Comparison of ENCODE assay signal across 8 cellular contexts in genomic region chr9:72364679-72365524, GRCh38. TPM values are rescaled to one million over a fixed set of nuclear protein-coding genes. Genes with fewer than 3 reads are reported as not detected.
A peak's percentile ranks its signal among the peaks of the same experiment; 100 is the strongest.
DNase-seq lines count a peak whose midpoint lies in the region; ATAC-seq and TF ChIP-seq lines count a peak whose summit lies in the region.

Gene ZFAND5 (minus strand): TSS chr9:72365208. CDS start chr9:72360778, 4,430 bp downstream.

- H3K18ac ChIP-seq in H9 (ENCODE audit: insufficient read length, low read depth, low read length): peak within 1 kb of the TSS; percentile 97

- H2BK120ac ChIP-seq in H9 (ENCODE audit: low read depth, low read length, poor library complexity, severe bottlenecking): peak within 1 kb of the TSS; percentile 3

- H4K91ac ChIP-seq in H9 (ENCODE audit: insufficient read length, low read depth, low read length): peak within 1 kb of the TSS; percentile 70

- WGBS in H9 (ENCODE audit: extremely low coverage, insufficient read length, low lambda C conversion rate): no CpG with 5 or more reads among the region's 110 CpGs

- H4K8ac ChIP-seq in H9 (replicated peaks; ENCODE audit: insufficient read length, low read depth, low read length): peak within 1 kb of the TSS; percentile 56

- peaks cover 35 to 38% of the 10 kb centered on the region in 2 experiments for H3K4me1 Mint-ChIP-seq in H9
- peaks cover 40% of the 10 kb centered on the region for H3K4me1 Mint-ChIP-seq in neural progenitor cell

- peaks cover 36% of the 10 kb centered on the region for H3K36me3 ChIP-seq in MG63
- peaks cover 4% of the 10 kb centered on the region for H3K36me3 ChIP-seq in neural progenitor cell

- H4K20me1 ChIP-seq in H9 (ENCODE audit: control insufficient read depth, insufficient read depth, insufficient read length): no peaks in the 10 kb centered on the region
- peaks cover 41% of the 10 kb centered on the region for H4K20me1 ChIP-seq in neural progenitor cell (ENCODE audit: low read depth)

- no peak within 1 kb of the TSS for H3K23ac ChIP-seq in H9 (ENCODE audit: insufficient read length, low read depth, low read length)

- H3K4me3 ChIP-seq in MG63 (peak within 1 kb of the TSS; percentile 65), neural progenitor cell (peak within 1 kb of the TSS; percentile 93)

- peak within 1 kb of the TSS; percentile 99 for H3K9ac ChIP-seq in H9 (ENCODE audit: extremely low read depth, insufficient read length, low read length)
- peak within 1 kb of the TSS; percentile 93 for H3K9ac ChIP-seq in neural progenitor cell

- H2AFZ ChIP-seq in H9 (ENCODE audit: low read length): no peak within 1 kb of the TSS
- peak within 1 kb of the TSS; percentile 89 for H2AFZ ChIP-seq in neural progenitor cell (replicated peaks)

- no peaks in the 10 kb centered on the region for H3K79me1 ChIP-seq in H9 (ENCODE audit: insufficient read depth, low read depth, low read length, poor library complexity, severe bottlenecking)

- in situ Hi-C loops in G401 (cut with HindIII; ENCODE audit: low sequenced_read_pairs): no loop called here

- H3F3A ChIP-seq in neural progenitor cell (ENCODE audit: low read depth): peaks cover 9% of the 10 kb centered on the region

- H3K36me3 Mint-ChIP-seq in H9 (ENCODE audit: insufficient read depth in 1 of 3, low read depth in 3 of 3) (peaks cover 21 to 41% (median 40%) of the 10 kb centered on the region in 3 experiments), neural progenitor cell (peaks cover 23% of the 10 kb centered on the region)

- peak within 1 kb of the TSS; percentile 95 for H3K14ac ChIP-seq in H9 (ENCODE audit: insufficient read depth, low read length)

- H3K27ac Mint-ChIP-seq in H9 (peak within 1 kb of the TSS; percentile 97 to 100 (median 99)), neural progenitor cell (peak within 1 kb of the TSS; percentile 100)

- no peak within 1 kb of the TSS; the same call in 1 of the 2 replicates for H2BK15ac ChIP-seq in H9 (ENCODE audit: low read depth, low read length)

- H3K27me3 Mint-ChIP-seq in H9 (ENCODE audit: low read depth) (no peaks in the 10 kb centered on the region), neural progenitor cell (ENCODE audit: insufficient read depth, low read depth) (peaks cover 4% of the 10 kb centered on the region)

- peak; percentile 99 for DNase-seq in G401 (ENCODE audit: low spot score)
- DNase-seq in H9: peak; percentile 97
- peak; percentile 97 for DNase-seq in MG63
- DNase-seq in SIG-M5 treated with dmso at 0.1 percent for 504 hours (lab: John Stamatoyannopoulos, UW; ENCODE audit: unreplicated experiment): peak; percentile 95
- DNase-seq in activated gamma-delta T cell treated with anti-CD3 and anti-CD28 coated beads, Interleukin-2, amount 50 U/mL, for 16 hours (ENCODE audit: low read depth): peak; percentile 91
- peak; percentile 88 to 93 for DNase-seq in foreskin keratinocyte
- DNase-seq in neural progenitor cell (ENCODE audit: low spot score): peak; percentile 99
- DNase-seq in stromal cell of bone marrow (ENCODE audit: low read depth): peak; percentile 98

- peaks cover 13% of the 10 kb centered on the region for H3K23me2 ChIP-seq in H9 (ENCODE audit: insufficient read length, low read depth, low read length, poor library complexity, severe bottlenecking)

- peak within 1 kb of the TSS; percentile 79 for H3T11ph ChIP-seq in H9 (ENCODE audit: low read length)

- peak within 1 kb of the TSS; percentile 84 for H3K4me2 ChIP-seq in H9 (ENCODE audit: insufficient read depth, insufficient read length, low read length)
- H3K4me2 ChIP-seq in neural progenitor cell: peak within 1 kb of the TSS; percentile 94

- no peak for TF ChIP-seq CTCF in H9 (conservative IDR thresholded peaks at IDR 0.05)
- peak; percentile 47 for TF ChIP-seq CTCF in foreskin keratinocyte (conservative IDR thresholded peaks at IDR 0.05)
- TF ChIP-seq CTCF in neural progenitor cell (IDR thresholded peaks at IDR 0.05): no peak

- H3K27ac ChIP-seq in H9 (ENCODE audit: insufficient read length, low read depth, low read length) (peak within 1 kb of the TSS; percentile 92), foreskin keratinocyte (peak within 1 kb of the TSS; percentile 99), neural progenitor cell (peak within 1 kb of the TSS; percentile 88)

- H3K4me3 Mint-ChIP-seq in H9 (peak within 1 kb of the TSS; percentile 85 to 95), neural progenitor cell (peak within 1 kb of the TSS; percentile 97)

- peak within 1 kb of the TSS; percentile 76 for H2BK12ac ChIP-seq in H9 (ENCODE audit: insufficient read length, low read depth, low read length)

- peaks cover 2% of the 10 kb centered on the region in 2 experiments; a peak in 1 of 5 replicates for H3K9me3 Mint-ChIP-seq in H9
- H3K9me3 Mint-ChIP-seq in neural progenitor cell: peaks cover 2% of the 10 kb centered on the region

- peak within 1 kb of the TSS; percentile 44 for H2BK5ac ChIP-seq in H9 (ENCODE audit: insufficient read length, low read length)

- H3K27me3 ChIP-seq in H9 (ENCODE audit: insufficient read depth, low read length) (no peaks in the 10 kb centered on the region), MG63 (no peaks in the 10 kb centered on the region), foreskin keratinocyte (no peaks in the 10 kb centered on the region), neural progenitor cell (peaks cover 10% of the 10 kb centered on the region)

- H3K56ac ChIP-seq in H9 (ENCODE audit: insufficient read length, low read depth, low read length): no peak within 1 kb of the TSS

- H2BK20ac ChIP-seq in H9 (ENCODE audit: low read depth, low read length, poor library complexity, severe bottlenecking): no peak within 1 kb of the TSS

- peak; percentile 93 for ATAC-seq in foreskin keratinocyte

- H3K4me1 ChIP-seq in H9 (ENCODE audit: insufficient read depth, low read length) (no peaks in the 10 kb centered on the region), foreskin keratinocyte (peaks cover 12% of the 10 kb centered on the region), neural progenitor cell (peaks cover 27% of the 10 kb centered on the region)

- peak within 1 kb of the TSS; percentile 96 for H3K4ac ChIP-seq in H9 (ENCODE audit: low read depth, low read length)

- no peaks in the 10 kb centered on the region for H3K9me3 ChIP-seq in H9 (ENCODE audit: control insufficient read depth, low read depth, low read length)
- H3K9me3 ChIP-seq in MG63: no peaks in the 10 kb centered on the region
- H3K9me3 ChIP-seq in neural progenitor cell (ENCODE audit: low read depth): no peaks in the 10 kb centered on the region

- H3K79me2 ChIP-seq in H9 (ENCODE audit: insufficient read depth, low read length): peaks cover 45% of the 10 kb centered on the region
- H3K79me2 ChIP-seq in neural progenitor cell (ENCODE audit: low read depth): peaks cover 51% of the 10 kb centered on the region

- H4K5ac ChIP-seq in H9 (ENCODE audit: insufficient read length, low read depth, low read length): peak within 1 kb of the TSS; percentile 79

- H2AK5ac ChIP-seq in H9 (ENCODE audit: insufficient read length, low read length): no peak within 1 kb of the TSS

RNA-seq across cellular contexts. Expression of gene ZFAND5, which starts in this region (rescaled TPM):
- total RNA-seq in G401 (2014; rRNA removed; shearing (Covaris generic)): 67.8 and 103 TPM in 2 replicates
- total RNA-seq in H9 (2021) (293 and 304 TPM in 2 replicates), foreskin keratinocyte (63.3 and 91.5 TPM in 2 replicates), neural progenitor cell (ENCODE audit: low replicate concordance) (119 and 162 TPM in 2 replicates)
- 44.2 and 79.3 TPM in 2 replicates for total RNA-seq in MG63 (2014; rRNA removed; shearing (Covaris generic); ENCODE audit: low replicate concordance)
- polyA plus RNA-seq in foreskin keratinocyte: 33.6 and 41.8 TPM in 2 replicates

Comparison
In these comparisons a context has a peak if more than half of its experiments do, and no peak if none do; other contexts are left out.
1. Peak in every context shown above with its lines: DNase-seq, ATAC-seq, H3K4me3 ChIP-seq and H3K27ac ChIP-seq.